Comparison of ENCODE assay signal across 1 cellular context in genomic region chr5:158121678-158122077, GRCh38.
TF ChIP-seq lines count a peak whose summit lies in the region.

No MANE protein-coding gene starts in this region.

TF ChIP-seq in GM23338, 12 proteins besides CTCF, POLR2A, EP300 and RAD21 (continued from another document):
- no peak for TF ChIP-seq ZNF462 (CRISPR knock-in tag; IDR thresholded peaks at IDR 0.05)
- TF ChIP-seq, protein P1, sequence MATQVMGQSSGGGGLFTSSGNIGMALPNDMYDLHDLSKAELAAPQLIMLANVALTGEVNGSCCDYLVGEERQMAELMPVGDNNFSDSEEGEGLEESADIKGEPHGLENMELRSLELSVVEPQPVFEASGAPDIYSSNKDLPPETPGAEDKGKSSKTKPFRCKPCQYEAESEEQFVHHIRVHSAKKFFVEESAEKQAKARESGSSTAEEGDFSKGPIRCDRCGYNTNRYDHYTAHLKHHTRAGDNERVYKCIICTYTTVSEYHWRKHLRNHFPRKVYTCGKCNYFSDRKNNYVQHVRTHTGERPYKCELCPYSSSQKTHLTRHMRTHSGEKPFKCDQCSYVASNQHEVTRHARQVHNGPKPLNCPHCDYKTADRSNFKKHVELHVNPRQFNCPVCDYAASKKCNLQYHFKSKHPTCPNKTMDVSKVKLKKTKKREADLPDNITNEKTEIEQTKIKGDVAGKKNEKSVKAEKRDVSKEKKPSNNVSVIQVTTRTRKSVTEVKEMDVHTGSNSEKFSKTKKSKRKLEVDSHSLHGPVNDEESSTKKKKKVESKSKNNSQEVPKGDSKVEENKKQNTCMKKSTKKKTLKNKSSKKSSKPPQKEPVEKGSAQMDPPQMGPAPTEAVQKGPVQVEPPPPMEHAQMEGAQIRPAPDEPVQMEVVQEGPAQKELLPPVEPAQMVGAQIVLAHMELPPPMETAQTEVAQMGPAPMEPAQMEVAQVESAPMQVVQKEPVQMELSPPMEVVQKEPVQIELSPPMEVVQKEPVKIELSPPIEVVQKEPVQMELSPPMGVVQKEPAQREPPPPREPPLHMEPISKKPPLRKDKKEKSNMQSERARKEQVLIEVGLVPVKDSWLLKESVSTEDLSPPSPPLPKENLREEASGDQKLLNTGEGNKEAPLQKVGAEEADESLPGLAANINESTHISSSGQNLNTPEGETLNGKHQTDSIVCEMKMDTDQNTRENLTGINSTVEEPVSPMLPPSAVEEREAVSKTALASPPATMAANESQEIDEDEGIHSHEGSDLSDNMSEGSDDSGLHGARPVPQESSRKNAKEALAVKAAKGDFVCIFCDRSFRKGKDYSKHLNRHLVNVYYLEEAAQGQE (IDR thresholded peaks at IDR 0.05; ENCODE audit: unreplicated experiment) = no peak
- TF ChIP-seq EZH2phosphoT487 (IDR thresholded peaks at IDR 0.05; ENCODE audit: unreplicated experiment) = no peak
- TF ChIP-seq, protein P2, sequence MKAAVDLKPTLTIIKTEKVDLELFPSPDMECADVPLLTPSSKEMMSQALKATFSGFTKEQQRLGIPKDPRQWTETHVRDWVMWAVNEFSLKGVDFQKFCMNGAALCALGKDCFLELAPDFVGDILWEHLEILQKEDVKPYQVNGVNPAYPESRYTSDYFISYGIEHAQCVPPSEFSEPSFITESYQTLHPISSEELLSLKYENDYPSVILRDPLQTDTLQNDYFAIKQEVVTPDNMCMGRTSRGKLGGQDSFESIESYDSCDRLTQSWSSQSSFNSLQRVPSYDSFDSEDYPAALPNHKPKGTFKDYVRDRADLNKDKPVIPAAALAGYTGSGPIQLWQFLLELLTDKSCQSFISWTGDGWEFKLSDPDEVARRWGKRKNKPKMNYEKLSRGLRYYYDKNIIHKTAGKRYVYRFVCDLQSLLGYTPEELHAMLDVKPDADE (IDR thresholded peaks at IDR 0.05) = no peak
